ENCODE assay signal across 13 cellular contexts in genomic region chr22:27105142-27106025, GRCh38.
DNase-seq lines count a peak whose midpoint lies in the region; ATAC-seq and TF ChIP-seq lines count a peak whose summit lies in the region.
"Had no signal": no experiment of that assay in that cellular context is flagged by ENCODE, and none has a peak within 500 bp of the region (broad histone marks: within the 10 kb centered on the region; RNA-seq: fewer than 3 reads in every experiment).

No MANE protein-coding gene starts in this region.

- no peak for ATAC-seq in GM21447 (IDR thresholded peaks at IDR 0.05; ENCODE audit: unreplicated experiment)
- ATAC-seq in HG02678 (IDR thresholded peaks at IDR 0.05; ENCODE audit: unreplicated experiment) = no peak

- POLR2A ChIA-PET in RWPE1 (lab: Yijun Ruan, JAX; ENCODE audit: low non-redundant PET) = no interaction called here
- POLR2A ChIA-PET in CD4-positive, alpha-beta memory T cell (lab: Charles Lee; ENCODE audit: partially characterized antibody) = no interaction called here

- DNase-seq in AG09309 (ENCODE audit: low read depth) = peak; percentile 80
- DNase-seq in RWPE1 (ENCODE audit: low spot score) = no peak
- DNase-seq in fibroblast of the aortic adventitia (ENCODE audit: low read depth) = peak; percentile 96
- DNase-seq in posterior vena cava (ENCODE audit: low spot score) = peak; percentile 94
- no peak for DNase-seq in activated CD4-positive, CD25-positive, alpha-beta regulatory T cell (lab: John Stamatoyannopoulos, UW)
- DNase-seq in CD4-positive, alpha-beta memory T cell = no peak
- DNase-seq: activated B cell treated with CpG ODN at 0.5 μM for 24 hours; CD4-positive, CD25-positive, alpha-beta regulatory T cell; head of caudate nucleus; nephron progenitor cell had no signal

- no peaks in the 10 kb centered on the region for H3K9me3 ChIP-seq in CD4-positive, alpha-beta memory T cell (ENCODE audit: control insufficient read depth in 1 of 2, low read length in 2 of 2)

- H3K36me3 Mint-ChIP-seq in CD4-positive, alpha-beta memory T cell = no peaks in the 10 kb centered on the region
- H3K36me3 Mint-ChIP-seq: activated naive CD8-positive, alpha-beta T cell; CD4-positive, CD25-positive, alpha-beta regulatory T cell had no signal

- H3K36me3 ChIP-seq in CD4-positive, alpha-beta memory T cell (ENCODE audit: insufficient read depth, low read length) = no peaks in the 10 kb centered on the region

- H3K27ac ChIP-seq in RWPE1 = peak overlapping the region; percentile 76
- H3K27ac ChIP-seq in CD4-positive, alpha-beta memory T cell (ENCODE audit: low read depth, low read length) = no peak overlapping the region

- intact Hi-C loops in posterior vena cava (cut with DNase I) = loop anchor here in 1 of 2 donors (10.0 kb wide), 2 partner anchors 211 to 689 kb away; no protein-coding TSS in a partner anchor
- intact Hi-C loops in CD4-positive, alpha-beta memory T cell (cut with micrococcal nuclease) = no loop called here

- TF ChIP-seq CTCF in AG09309 (IDR thresholded peaks at IDR 0.05; ENCODE audit: control insufficient read depth, insufficient read depth, low read depth, low read length, missing control alignments) (no peak), RWPE1 (conservative IDR thresholded peaks at IDR 0.05; ENCODE audit: low read depth) (no peak), fibroblast of the aortic adventitia (IDR thresholded peaks at IDR 0.05; ENCODE audit: insufficient read depth, low read length) (no peak)

- H3K9me3 Mint-ChIP-seq in CD4-positive, alpha-beta memory T cell = peaks cover 3 to 19% (median 10%) of the 10 kb centered on the region in 8 donors
- H3K9me3 Mint-ChIP-seq: nephron progenitor cell had no signal

- H3K4me1 ChIP-seq in CD4-positive, alpha-beta memory T cell (ENCODE audit: insufficient read depth, low read length) = no peaks in the 10 kb centered on the region

- peak overlapping the region in 1 of 7 donors; percentile 53 for H3K27ac Mint-ChIP-seq in CD4-positive, alpha-beta memory T cell
- H3K27ac Mint-ChIP-seq: activated B cell treated with CpG ODN at 0.5 μM for 24 hours; activated naive CD8-positive, alpha-beta T cell; CD4-positive, CD25-positive, alpha-beta regulatory T cell; nephron progenitor cell had no signal

- H3K4me3 Mint-ChIP-seq in CD4-positive, alpha-beta memory T cell = no peak overlapping the region
- H3K4me3 Mint-ChIP-seq: activated B cell treated with CpG ODN at 0.5 μM for 24 hours; activated naive CD8-positive, alpha-beta T cell; CD4-positive, CD25-positive, alpha-beta regulatory T cell; nephron progenitor cell had no signal

- no peaks in the 10 kb centered on the region for H3K4me1 Mint-ChIP-seq in CD4-positive, alpha-beta memory T cell
- H3K4me1 Mint-ChIP-seq: activated B cell treated with CpG ODN at 0.5 μM for 24 hours; CD4-positive, CD25-positive, alpha-beta regulatory T cell had no signal

- CTCF ChIA-PET in RWPE1 (lab: Yijun Ruan, JAX) = no interaction called here
- CTCF ChIA-PET in CD4-positive, alpha-beta memory T cell (lab: Charles Lee; ENCODE audit: partially characterized antibody) = no interaction called here

- no peak overlapping the region for H3K4me3 ChIP-seq in AG09309 (ENCODE audit: control insufficient read depth, low read depth, low read length)
- no peak overlapping the region for H3K4me3 ChIP-seq in fibroblast of the aortic adventitia (ENCODE audit: low read depth, low read length)
- no peak overlapping the region for H3K4me3 ChIP-seq in CD4-positive, alpha-beta memory T cell (ENCODE audit: low read length in 2 of 2)

- H3K27me3 Mint-ChIP-seq in CD4-positive, alpha-beta memory T cell = peaks cover 12 to 16% of the 10 kb centered on the region in 2 donors

- H3K27me3 ChIP-seq in CD4-positive, alpha-beta memory T cell (ENCODE audit: insufficient read depth, low read length) = no peaks in the 10 kb centered on the region

Comparison
In these comparisons a context has a peak if more than half of its experiments do, and no peak if none do; other contexts are left out.
1. DNase-seq: peak in AG09309 (single experiment), fibroblast of the aortic adventitia (single experiment) and posterior vena cava (single experiment); none in RWPE1 (single experiment), activated CD4-positive, CD25-positive, alpha-beta regulatory T cell (0 of 4) and CD4-positive, alpha-beta memory T cell (0 of 5).